In genomic region chr18:58611471-58612131, GRCh38 we compare ENCODE assay signal across 12 cellular contexts. TPM values are rescaled to one million over a fixed set of nuclear protein-coding genes. Genes with fewer than 3 reads are reported as not detected.
A peak's percentile ranks its signal among the peaks of the same experiment; 100 is the strongest.
DNase-seq lines count a peak whose midpoint lies in the region; ATAC-seq lines count a peak whose summit lies in the region.
"Had no signal": no experiment of that assay in that cellular context is flagged by ENCODE, and none has a peak within 500 bp of the region (broad histone marks: within the 10 kb centered on the region; RNA-seq: fewer than 3 reads in every experiment).

No MANE protein-coding gene starts in this region.

- H3K27ac Mint-ChIP-seq in central memory CD8-positive, alpha-beta T cell (ENCODE audit: low read depth), result peak overlapping the region; percentile 22

- H3K36me3 Mint-ChIP-seq in central memory CD8-positive, alpha-beta T cell (ENCODE audit: insufficient read depth), result peaks cover 14% of the 10 kb centered on the region

- H3K4me1 Mint-ChIP-seq in central memory CD8-positive, alpha-beta T cell, result peaks cover 27% of the 10 kb centered on the region

- no peaks in the 10 kb centered on the region for H3K9me3 Mint-ChIP-seq in central memory CD8-positive, alpha-beta T cell

- no peaks in the 10 kb centered on the region for H3K27me3 Mint-ChIP-seq in central memory CD8-positive, alpha-beta T cell

- ATAC-seq in central memory CD8-positive, alpha-beta T cell (replicated peaks; ENCODE audit: extremely low read depth, poor library complexity, severe bottlenecking), result no peak
- ATAC-seq in GM18870 (IDR thresholded peaks at IDR 0.05; ENCODE audit: unreplicated experiment), result no peak

- no peak overlapping the region for H3K4me3 Mint-ChIP-seq in central memory CD8-positive, alpha-beta T cell

- peak; percentile 72 for DNase-seq in EH (ENCODE audit: low read depth)
- DNase-seq in LHCN-M2 (ENCODE audit: low read depth), result peak; percentile 43
- no peak for DNase-seq in central memory CD8-positive, alpha-beta T cell (ENCODE audit: low spot score in 2 of 2)
- DNase-seq in myocyte (ENCODE audit: low read depth), result peak; percentile 48
- no peak for DNase-seq in HUDEP-2 (lab: John Stamatoyannopoulos, UW; ENCODE audit: unreplicated experiment in 76 of 76)
- no peak for DNase-seq in globus pallidus (ENCODE audit: low spot score)
- no peak for DNase-seq in HuH-7.5 (ENCODE audit: low spot score)
- DNase-seq: activated effector memory CD4-positive, alpha-beta T cell treated with anti-CD3 and anti-CD28 coated beads, Interleukin-2, amount 50 U/mL, for 16 hours; effector memory CD4-positive, alpha-beta T cell; NCI-H1930; upper lobe of left lung had no signal

RNA-seq across cellular contexts. Expression of gene ALPK2, which starts 17.3 kb away (rescaled TPM):
- total RNA-seq in LHCN-M2 (2014; rRNA removed) (12.1 and 16.8 TPM in 2 replicates), myocyte (40.8 and 43.7 TPM in 2 replicates)
- 26.0 TPM for polyA plus RNA-seq in LHCN-M2 (2012)
- polyA plus RNA-seq in myocyte (2012), result 24.2 TPM

RNA-seq across cellular contexts. Expression of gene MALT1, which starts 59.7 kb away (rescaled TPM):
- 19.5 and 20.5 TPM in 2 replicates for total RNA-seq in LHCN-M2 (2014; rRNA removed)
- polyA plus RNA-seq in LHCN-M2 (2012), result 5.4 TPM
- 20.9 and 22.9 TPM in 2 replicates for total RNA-seq in myocyte
- polyA plus RNA-seq in myocyte (2012), result 5.9 TPM

Comparison
In these comparisons a context has a peak if more than half of its experiments do, and no peak if none do; other contexts are left out.
1. DNase-seq: peak in EH (single experiment), LHCN-M2 (single experiment) and myocyte (single experiment); none in central memory CD8-positive, alpha-beta T cell (0 of 2), HUDEP-2 (0 of 76), globus pallidus (single experiment) and HuH-7.5 (single experiment).